8 cellular contexts compared by ENCODE assay signal in genomic region chr18:34661464-34662087, GRCh38. TPM values are rescaled to one million over a fixed set of nuclear protein-coding genes. Genes with fewer than 3 reads are reported as not detected.
DNase-seq lines count a peak whose midpoint lies in the region; TF ChIP-seq lines count a peak whose summit lies in the region.

No MANE protein-coding gene starts in this region.

- peaks cover 9% of the 10 kb centered on the region for H3K4me1 ChIP-seq in parathyroid adenoma

- no peak overlapping the region for H3K4me3 Mint-ChIP-seq in activated CD4-positive, alpha-beta T cell treated with anti-CD3 and anti-CD28 coated beads, Interleukin-2, amount 10 ng/mL, durations not matched to agents 24 days and 14 days

- no peaks in the 10 kb centered on the region for H3K9me3 ChIP-seq in parathyroid adenoma (ENCODE audit: control insufficient read depth, low read length)

- H3K4me3 ChIP-seq in LNCaP clone FGC (ENCODE audit: low read depth, low read length) (no peak overlapping the region), foreskin fibroblast (ENCODE audit: low read depth in 1 of 2, low read length in 2 of 2) (no peak overlapping the region), parathyroid adenoma (ENCODE audit: low read depth, low read length) (no peak overlapping the region)

- no peaks in the 10 kb centered on the region for H3K9me3 Mint-ChIP-seq in activated CD4-positive, alpha-beta T cell treated with anti-CD3 and anti-CD28 coated beads, Interleukin-2, amount 10 ng/mL, durations not matched to agents 24 days and 14 days

- TF ChIP-seq CTCF in LNCaP clone FGC (IDR thresholded peaks at IDR 0.05; ENCODE audit: control insufficient read depth, extremely low read depth, insufficient read depth) (peak; percentile 63), foreskin fibroblast (IDR thresholded peaks at IDR 0.05; ENCODE audit: low read depth, low read length) (peak; percentile 81), parathyroid adenoma (IDR thresholded peaks at IDR 0.05) (peak; percentile 89)

- peaks cover 19% of the 10 kb centered on the region for H3K27me3 Mint-ChIP-seq in activated CD4-positive, alpha-beta T cell treated with anti-CD3 and anti-CD28 coated beads, Interleukin-2, amount 10 ng/mL, durations not matched to agents 24 days and 14 days

- H3K4me1 Mint-ChIP-seq in activated CD4-positive, alpha-beta T cell treated with anti-CD3 and anti-CD28 coated beads, Interleukin-2, amount 10 ng/mL, durations not matched to agents 24 days and 14 days = no peaks in the 10 kb centered on the region

- H3K27ac Mint-ChIP-seq in activated CD4-positive, alpha-beta T cell treated with anti-CD3 and anti-CD28 coated beads, Interleukin-2, amount 10 ng/mL, durations not matched to agents 24 days and 14 days = no peak overlapping the region

- no peak overlapping the region for H3K9ac ChIP-seq in parathyroid adenoma

- DNase-seq in activated CD4-positive, alpha-beta T cell treated with anti-CD3 and anti-CD28 coated beads, Interleukin-2, amount 10 ng/mL, durations not matched to agents 24 days and 14 days = peak; percentile 60
- no peak for DNase-seq in activated CD4-positive, alpha-beta T cell treated with anti-CD3 and anti-CD28 coated beads, Interleukin-2, amount 50 U/mL, for 48 hours
- DNase-seq in H4 (ENCODE audit: low spot score) = peak; percentile 46
- DNase-seq in LNCaP clone FGC (ENCODE audit: low read depth) = no peak
- peak; percentile 22 for DNase-seq in SKM-1 (lab: John Stamatoyannopoulos, UW; ENCODE audit: unreplicated experiment)
- DNase-seq in foreskin fibroblast = peak; percentile 46 to 83
- DNase-seq in activated naive CD4-positive, alpha-beta T cell treated with anti-CD3 and anti-CD28 coated beads, Interleukin-2, amount 50 U/mL, for 16 hours = no peak

- H3K4me2 ChIP-seq in parathyroid adenoma (ENCODE audit: low read length) = no peak overlapping the region

- H3K79me2 ChIP-seq in parathyroid adenoma = no peaks in the 10 kb centered on the region

- H3K36me3 ChIP-seq in parathyroid adenoma (ENCODE audit: control insufficient read depth, insufficient read depth, low read length) = no peaks in the 10 kb centered on the region

- H3K27ac ChIP-seq in parathyroid adenoma = no peak overlapping the region

- no peaks in the 10 kb centered on the region for H3K36me3 Mint-ChIP-seq in activated CD4-positive, alpha-beta T cell treated with anti-CD3 and anti-CD28 coated beads, Interleukin-2, amount 10 ng/mL, durations not matched to agents 24 days and 14 days (ENCODE audit: low read depth)

- peak overlapping the region; percentile 2 for H2AFZ ChIP-seq in parathyroid adenoma

- H3K27me3 ChIP-seq in parathyroid adenoma (ENCODE audit: control insufficient read depth, insufficient read depth, low read length) = no peaks in the 10 kb centered on the region

- intact Hi-C loops in activated CD4-positive, alpha-beta T cell treated with anti-CD3 and anti-CD28 coated beads, Interleukin-2, amount 10 ng/mL, durations not matched to agents 24 days and 14 days (cut with micrococcal nuclease) = loop anchor here (1.0 kb wide), 1 partner anchor 127 kb away; no protein-coding TSS in a partner anchor

RNA-seq across cellular contexts. Expression of gene DTNA, which starts 48.5 kb away (rescaled TPM):
- not detected in 2 replicates for total RNA-seq in activated CD4-positive, alpha-beta T cell treated with anti-CD3 and anti-CD28 coated beads, Interleukin-2, amount 10 ng/mL, durations not matched to agents 24 days and 14 days
- total RNA-seq in H4 (2014; rRNA removed; shearing (Covaris generic)) = 11.7 and 17.9 TPM in 2 replicates

Comparison
In these comparisons a context has a peak if more than half of its experiments do, and no peak if none do; other contexts are left out.
1. DNase-seq: peak in activated CD4-positive, alpha-beta T cell treated with anti-CD3 and anti-CD28 coated beads, Interleukin-2, amount 10 ng/mL, durations not matched to agents 24 days and 14 days (single experiment), H4 (single experiment), SKM-1 (single experiment) and foreskin fibroblast (2 of 2); none in activated CD4-positive, alpha-beta T cell treated with anti-CD3 and anti-CD28 coated beads, Interleukin-2, amount 50 U/mL, for 48 hours (0 of 2), LNCaP clone FGC (single experiment) and activated naive CD4-positive, alpha-beta T cell treated with anti-CD3 and anti-CD28 coated beads, Interleukin-2, amount 50 U/mL, for 16 hours (single experiment).
2. RNA of gene DTNA, which starts 48.5 kb away (total RNA-seq): 11.7 to 17.9 TPM in H4; not detected in activated CD4-positive, alpha-beta T cell treated with anti-CD3 and anti-CD28 coated beads, Interleukin-2, amount 10 ng/mL, durations not matched to agents 24 days and 14 days; every median in the first group is over 10 times any median in the second.
3. Peak in every context shown above with its lines, with median percentiles within 50 percentile points of each other: CTCF ChIP-seq.